In the genomic region with DNA sequence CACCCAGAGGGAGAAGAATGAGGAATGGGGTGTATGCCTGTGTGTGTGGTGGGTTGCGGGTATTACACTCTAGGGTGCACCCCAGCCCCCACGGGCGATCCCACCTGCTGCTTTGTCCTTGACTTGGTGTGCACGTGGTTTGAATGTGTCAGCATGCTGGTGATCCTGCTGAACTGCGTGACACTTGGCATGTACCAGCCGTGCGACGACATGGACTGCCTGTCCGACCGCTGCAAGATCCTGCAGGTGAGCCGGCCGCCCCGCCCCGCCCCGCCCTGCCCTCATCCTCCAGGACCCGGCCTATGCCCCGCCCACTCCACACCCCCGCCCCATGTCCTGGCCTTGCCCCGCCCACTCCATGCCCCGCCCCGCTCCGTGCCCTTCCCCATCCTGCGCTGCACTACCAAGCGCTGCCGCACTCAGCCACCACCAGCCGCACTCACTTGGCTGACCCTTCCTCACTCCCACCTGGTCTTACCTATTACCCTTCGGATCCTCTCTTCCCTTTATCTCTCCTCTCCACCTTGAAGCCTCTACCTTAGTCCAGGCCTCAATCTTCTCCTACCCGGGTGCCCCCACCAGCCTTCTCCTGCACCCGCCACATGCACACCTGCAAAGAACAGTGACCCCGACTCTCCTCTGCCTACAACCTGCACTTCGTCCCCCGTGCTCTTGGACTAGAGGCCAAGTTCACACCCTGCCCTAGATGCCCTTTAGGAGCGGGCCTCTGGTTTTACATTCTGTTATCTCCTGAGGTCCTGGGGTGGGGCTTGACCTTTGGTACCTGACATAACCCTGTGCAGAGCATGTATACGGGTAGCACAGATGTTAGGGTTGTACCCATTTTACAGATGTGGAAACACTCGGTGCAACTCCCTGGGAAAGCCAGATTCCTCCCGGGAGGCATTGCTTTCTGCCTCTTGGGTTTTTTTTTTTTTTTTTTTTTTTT, we compare ENCODE assay signal across 1 cellular context.
TF ChIP-seq lines count a peak whose summit lies in the region.

No MANE protein-coding gene starts in this region.

TF ChIP-seq in HepG2, 621 proteins besides CTCF, POLR2A, EP300 and RAD21:
- TF ChIP-seq ZNF629 (CRISPR knock-in tag; conservative IDR thresholded peaks at IDR 0.05) (peak; percentile 72), EEA1 (CRISPR knock-in tag; IDR thresholded peaks at IDR 0.05; ENCODE audit: borderline replicate concordance) (no peak)
- TF ChIP-seq, protein P1, sequence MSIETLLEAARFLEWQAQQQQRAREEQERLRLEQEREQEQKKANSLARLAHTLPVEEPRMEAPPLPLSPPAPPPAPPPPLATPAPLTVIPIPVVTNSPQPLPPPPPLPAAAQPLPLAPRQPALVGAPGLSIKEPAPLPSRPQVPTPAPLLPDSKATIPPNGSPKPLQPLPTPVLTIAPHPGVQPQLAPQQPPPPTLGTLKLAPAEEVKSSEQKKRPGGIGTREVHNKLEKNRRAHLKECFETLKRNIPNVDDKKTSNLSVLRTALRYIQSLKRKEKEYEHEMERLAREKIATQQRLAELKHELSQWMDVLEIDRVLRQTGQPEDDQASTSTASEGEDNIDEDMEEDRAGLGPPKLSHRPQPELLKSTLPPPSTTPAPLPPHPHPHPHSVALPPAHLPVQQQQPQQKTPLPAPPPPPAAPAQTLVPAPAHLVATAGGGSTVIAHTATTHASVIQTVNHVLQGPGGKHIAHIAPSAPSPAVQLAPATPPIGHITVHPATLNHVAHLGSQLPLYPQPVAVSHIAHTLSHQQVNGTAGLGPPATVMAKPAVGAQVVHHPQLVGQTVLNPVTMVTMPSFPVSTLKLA (IDR thresholded peaks at IDR 0.05), result peak; percentile 69
